29 cellular contexts compared by ENCODE assay signal in the genomic region with DNA sequence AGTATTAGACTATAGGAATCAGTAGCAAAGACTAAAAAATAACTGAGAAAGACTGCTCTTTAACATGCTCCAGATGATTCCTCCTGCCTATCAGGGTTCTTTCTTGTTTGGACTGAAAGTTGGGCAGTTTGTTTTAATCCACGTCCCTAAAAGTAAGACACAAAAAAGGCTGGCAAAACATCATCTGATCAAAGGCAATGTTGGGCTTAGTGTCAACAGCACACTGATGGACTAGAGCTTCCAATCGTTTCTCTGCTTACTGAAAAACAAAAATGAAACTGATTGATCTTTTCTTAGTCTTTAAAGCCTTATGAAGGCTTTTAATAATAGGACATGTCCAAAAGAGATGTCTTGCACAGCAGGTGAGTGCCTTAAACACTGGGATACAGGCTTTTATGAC.
"Had no signal": no experiment of that assay in that cellular context is flagged by ENCODE, and none has a peak within 500 bp of the region (broad histone marks: within the 10 kb centered on the region; RNA-seq: fewer than 3 reads in every experiment).

No MANE protein-coding gene starts in this region.

- DNase-seq: hypothalamus; kidney glomerular epithelial cell; left cardiac atrium; left ventricle myocardium superior; lower lobe of right lung; mammary epithelial cell; mesenchymal stem cell; naive thymus-derived CD8-positive, alpha-beta T cell; nephron progenitor cell; nucleus accumbens; pancreas; posterior cingulate gyrus; retina; right cardiac atrium; spleen; stimulated activated CD4-positive, alpha-beta T cell treated with anti-CD3 and anti-CD28 coated beads, Interleukin-4, amount 100 ng/mL, for 24 hours; stimulated activated naive CD4-positive, alpha-beta T cell; stimulated activated naive CD8-positive, alpha-beta T cell treated with anti-CD3 and anti-CD28 coated beads, Interleukin-15, amount 100 ng/mL, for 72 hours; substantia nigra; uterus had no signal

- H3K27me3 Mint-ChIP-seq: naive thymus-derived CD8-positive, alpha-beta T cell; stimulated activated naive CD8-positive, alpha-beta T cell treated with anti-CD3 and anti-CD28 coated beads, Interleukin-15, amount 100 ng/mL, for 72 hours; type B pancreatic cell had no signal

- H3K4me1 ChIP-seq: lower lobe of right lung, pancreas, prostate gland, spleen, tibial nerve, uterus had no signal

- H3K9me3 Mint-ChIP-seq: nephron progenitor cell, neural progenitor cell, type B pancreatic cell had no signal

- H3K4me3 Mint-ChIP-seq: naive thymus-derived CD8-positive, alpha-beta T cell; nephron progenitor cell; neural progenitor cell; stimulated activated effector memory CD8-positive, alpha-beta T cell treated with anti-CD3 and anti-CD28 coated beads, Interleukin-12 subunit alpha, Interleukin-12 subunit beta, amount 100 ng/mL, for 72 hours; stimulated activated naive CD8-positive, alpha-beta T cell treated with anti-CD3 and anti-CD28 coated beads, Interleukin-15, amount 100 ng/mL, for 72 hours; type B pancreatic cell had no signal

- H3K27ac Mint-ChIP-seq: nephron progenitor cell; neural progenitor cell; stimulated activated effector memory CD8-positive, alpha-beta T cell treated with anti-CD3 and anti-CD28 coated beads, Interleukin-12 subunit alpha, Interleukin-12 subunit beta, amount 100 ng/mL, for 72 hours; stimulated activated naive CD8-positive, alpha-beta T cell treated with anti-CD3 and anti-CD28 coated beads, Interleukin-15, amount 100 ng/mL, for 72 hours; type B pancreatic cell had no signal

- H3K27me3 ChIP-seq: neural progenitor cell, pancreas, spleen, tibial nerve, uterus had no signal

- ATAC-seq: left cardiac atrium; left lobe of liver; left ventricle myocardium superior; lower lobe of right lung; naive thymus-derived CD8-positive, alpha-beta T cell; pancreas; right cardiac atrium; sciatic nerve; stimulated activated effector memory CD8-positive, alpha-beta T cell treated with anti-CD3 and anti-CD28 coated beads, Interleukin-12 subunit alpha, Interleukin-12 subunit beta, amount 100 ng/mL, for 72 hours; stimulated activated naive CD8-positive, alpha-beta T cell treated with anti-CD3 and anti-CD28 coated beads, Interleukin-15, amount 100 ng/mL, for 72 hours had no signal

- H2AFZ ChIP-seq: neural progenitor cell had no signal

- H3K9ac ChIP-seq: neural progenitor cell had no signal

- H3K36me3 ChIP-seq: lower lobe of right lung, neural progenitor cell, pancreas, prostate gland, spleen, tibial nerve, uterus had no signal

- FAIRE-seq: keratinocyte, pancreas had no signal

- H3K27ac ChIP-seq: lower lobe of right lung, neural progenitor cell, pancreas, prostate gland, skin epidermis, spleen, tibial nerve, uterus had no signal

- H3K4me1 Mint-ChIP-seq: naive thymus-derived CD8-positive, alpha-beta T cell; stimulated activated effector memory CD8-positive, alpha-beta T cell treated with anti-CD3 and anti-CD28 coated beads, Interleukin-12 subunit alpha, Interleukin-12 subunit beta, amount 100 ng/mL, for 72 hours; stimulated activated naive CD8-positive, alpha-beta T cell treated with anti-CD3 and anti-CD28 coated beads, Interleukin-15, amount 100 ng/mL, for 72 hours had no signal

- H3K4me3 ChIP-seq: lower lobe of right lung, neural progenitor cell, pancreas, prostate gland, skin epidermis, spleen, tibial nerve, uterus had no signal

- H3K9me3 ChIP-seq: lower lobe of right lung, pancreas, prostate gland, tibial nerve, uterus had no signal

- H3K36me3 Mint-ChIP-seq: naive thymus-derived CD8-positive, alpha-beta T cell; neural progenitor cell; stimulated activated effector memory CD8-positive, alpha-beta T cell treated with anti-CD3 and anti-CD28 coated beads, Interleukin-12 subunit alpha, Interleukin-12 subunit beta, amount 100 ng/mL, for 72 hours; type B pancreatic cell had no signal

- H3K4me2 ChIP-seq: neural progenitor cell had no signal
